In genomic region chr14:103520269-103520656, GRCh38 we compare ENCODE assay signal across 7 cellular contexts. TPM values are rescaled to one million over a fixed set of nuclear protein-coding genes. Genes with fewer than 3 reads are reported as not detected.
DNase-seq lines count a peak whose midpoint lies in the region; ATAC-seq and TF ChIP-seq lines count a peak whose summit lies in the region.

No MANE protein-coding gene starts in this region.

- H3K9me3 ChIP-seq in HUES64 (ENCODE audit: insufficient read depth, low read depth, low read length) (no peaks in the 10 kb centered on the region), iPS-20b (ENCODE audit: insufficient read depth, low read depth, low read length) (no peaks in the 10 kb centered on the region), subcutaneous abdominal adipose tissue (ENCODE audit: control insufficient read depth in 5 of 5, low read length in 5 of 5) (no peaks in the 10 kb centered on the region)

- H3K9ac ChIP-seq in HUES64 (ENCODE audit: low read depth, low read length) (no peak overlapping the region), iPS-20b (ENCODE audit: low read depth, low read length) (peak overlapping the region; percentile 32; the same call in 1 of the 2 replicates), subcutaneous abdominal adipose tissue (ENCODE audit: low read length in 5 of 5) (no peak overlapping the region)

- no peaks in the 10 kb centered on the region for H3K9me3 Mint-ChIP-seq in activated T-helper 17 cell treated with anti-CD3 and anti-CD28 coated beads, Interleukin-2, amount 50 U/mL, for 72 hours

- DNase-seq in HuH-7 (ENCODE audit: low spot score) (no peak), GM10266 (ENCODE audit: extremely low spot score) (no peak)
- DNase-seq in stimulated activated CD4-positive, alpha-beta T cell treated with anti-CD3 and anti-CD28 coated beads, Interleukin-15, amount 100 ng/mL, for 24 hours, result no peak

- H3K27me3 ChIP-seq in HUES64 (ENCODE audit: insufficient read depth, low read length), result peaks cover 21% of the 10 kb centered on the region
- H3K27me3 ChIP-seq in iPS-20b (ENCODE audit: insufficient read depth, low read length), result peaks cover 25% of the 10 kb centered on the region
- no peaks in the 10 kb centered on the region for H3K27me3 ChIP-seq in subcutaneous abdominal adipose tissue (ENCODE audit: control insufficient read depth in 5 of 5, insufficient read depth in 4 of 5, low read length in 5 of 5)

- no peaks in the 10 kb centered on the region for H3K36me3 Mint-ChIP-seq in activated T-helper 17 cell treated with anti-CD3 and anti-CD28 coated beads, Interleukin-2, amount 50 U/mL, for 72 hours (ENCODE audit: low read depth)

- peaks cover 5% of the 10 kb centered on the region for H3K4me1 Mint-ChIP-seq in activated T-helper 17 cell treated with anti-CD3 and anti-CD28 coated beads, Interleukin-2, amount 50 U/mL, for 72 hours

- no peak for TF ChIP-seq CTCF in GM10266 (IDR thresholded peaks at IDR 0.05; ENCODE audit: control insufficient read depth, insufficient read depth, low read depth, missing control alignments)

- H3K36me3 ChIP-seq in HUES64 (ENCODE audit: insufficient read depth, low read length), result peaks cover 16% of the 10 kb centered on the region
- peaks cover 20% of the 10 kb centered on the region for H3K36me3 ChIP-seq in iPS-20b (ENCODE audit: insufficient read depth, low read depth, low read length)
- H3K36me3 ChIP-seq in subcutaneous abdominal adipose tissue (ENCODE audit: control insufficient read depth in 5 of 5, insufficient read depth in 5 of 5, low read length in 5 of 5), result peaks cover 0 to 5% (median 0%) of the 10 kb centered on the region in 5 donors

- 85% methylated on average over 10 of the region's 10 CpGs for WGBS in HUES64

- H3K27me3 Mint-ChIP-seq in activated T-helper 17 cell treated with anti-CD3 and anti-CD28 coated beads, Interleukin-2, amount 50 U/mL, for 72 hours, result no peaks in the 10 kb centered on the region

- no peak overlapping the region for H3K27ac Mint-ChIP-seq in activated T-helper 17 cell treated with anti-CD3 and anti-CD28 coated beads, Interleukin-2, amount 50 U/mL, for 72 hours

- H3K4me3 ChIP-seq in HUES64 (ENCODE audit: low read length) (peak overlapping the region; percentile 70; the same call in 1 of the 2 replicates), iPS-20b (ENCODE audit: low read length) (peak overlapping the region; percentile 86; the same call in 1 of the 2 replicates), subcutaneous abdominal adipose tissue (ENCODE audit: low read depth in 1 of 5, low read length in 5 of 5) (peak overlapping the region in 3 of 5 donors; percentile 63 to 73 (median 65))

- no peak for ATAC-seq in activated T-helper 17 cell treated with anti-CD3 and anti-CD28 coated beads, Interleukin-2, amount 50 U/mL, for 72 hours (replicated peaks)

- peak overlapping the region; percentile 55; the same call in 1 of the 2 replicates for H3K27ac ChIP-seq in HUES64 (ENCODE audit: low read depth, low read length)
- no peak overlapping the region for H3K27ac ChIP-seq in iPS-20b (ENCODE audit: low read length)
- peak overlapping the region; percentile 57 for H3K27ac ChIP-seq in subcutaneous abdominal adipose tissue (ENCODE audit: low read depth, low read length)

- H3K4me1 ChIP-seq in HUES64 (ENCODE audit: insufficient read depth, low read length), result peaks cover 5% of the 10 kb centered on the region
- peaks cover 9% of the 10 kb centered on the region; the same call in 1 of the 2 replicates for H3K4me1 ChIP-seq in iPS-20b (ENCODE audit: insufficient read depth, low read length)
- peaks cover 1 to 55% (median 44%) of the 10 kb centered on the region in 5 donors for H3K4me1 ChIP-seq in subcutaneous abdominal adipose tissue (ENCODE audit: control insufficient read depth in 5 of 5, insufficient read depth in 5 of 5, low read length in 5 of 5)

- peak overlapping the region; percentile 27 for H3K4me3 Mint-ChIP-seq in activated T-helper 17 cell treated with anti-CD3 and anti-CD28 coated beads, Interleukin-2, amount 50 U/mL, for 72 hours

RNA-seq across cellular contexts. Expression of gene CKB, which starts 2.4 kb away (rescaled TPM):
- polyA plus RNA-seq in HUES64 (2013, experiment 1 of 2), result 324 TPM
- 386 TPM for polyA plus RNA-seq in HUES64 (2013, experiment 2 of 2)
- 10 to 100 TPM in 1 of 2 donors, 1 to 10 TPM in 1; 4.5 to 13.4 TPM for total RNA-seq in activated T-helper 17 cell treated with anti-CD3 and anti-CD28 coated beads, Interleukin-2, amount 50 U/mL, for 72 hours

RNA-seq across cellular contexts. Expression of gene TRMT61A, which starts 8.7 kb away (rescaled TPM):
- 9.3 TPM for polyA plus RNA-seq in HUES64 (2013, experiment 1 of 2)
- 8.2 TPM for polyA plus RNA-seq in HUES64 (2013, experiment 2 of 2)
- 10 to 100 TPM in 1 of 2 donors, 1 to 10 TPM in 1; 7.0 to 17.2 TPM for total RNA-seq in activated T-helper 17 cell treated with anti-CD3 and anti-CD28 coated beads, Interleukin-2, amount 50 U/mL, for 72 hours

RNA-seq across cellular contexts. Expression of gene BAG5, which starts 42.2 kb away (rescaled TPM):
- polyA plus RNA-seq in HUES64 (2013, experiment 1 of 2), result 20.5 TPM
- polyA plus RNA-seq in HUES64 (2013, experiment 2 of 2), result 21.2 TPM
- 10 to 100 TPM; 21.0 to 33.2 TPM for total RNA-seq in activated T-helper 17 cell treated with anti-CD3 and anti-CD28 coated beads, Interleukin-2, amount 50 U/mL, for 72 hours

RNA-seq across cellular contexts. Expression of gene COA8, which starts 42.5 kb away (rescaled TPM):
- 21.1 TPM for polyA plus RNA-seq in HUES64 (2013, experiment 1 of 2)
- 31.8 TPM for polyA plus RNA-seq in HUES64 (2013, experiment 2 of 2)
- total RNA-seq in activated T-helper 17 cell treated with anti-CD3 and anti-CD28 coated beads, Interleukin-2, amount 50 U/mL, for 72 hours, result 10 to 100 TPM; 30.9 to 39.9 TPM
